Comparison of ENCODE assay signal across 1 cellular context in the genomic region with DNA sequence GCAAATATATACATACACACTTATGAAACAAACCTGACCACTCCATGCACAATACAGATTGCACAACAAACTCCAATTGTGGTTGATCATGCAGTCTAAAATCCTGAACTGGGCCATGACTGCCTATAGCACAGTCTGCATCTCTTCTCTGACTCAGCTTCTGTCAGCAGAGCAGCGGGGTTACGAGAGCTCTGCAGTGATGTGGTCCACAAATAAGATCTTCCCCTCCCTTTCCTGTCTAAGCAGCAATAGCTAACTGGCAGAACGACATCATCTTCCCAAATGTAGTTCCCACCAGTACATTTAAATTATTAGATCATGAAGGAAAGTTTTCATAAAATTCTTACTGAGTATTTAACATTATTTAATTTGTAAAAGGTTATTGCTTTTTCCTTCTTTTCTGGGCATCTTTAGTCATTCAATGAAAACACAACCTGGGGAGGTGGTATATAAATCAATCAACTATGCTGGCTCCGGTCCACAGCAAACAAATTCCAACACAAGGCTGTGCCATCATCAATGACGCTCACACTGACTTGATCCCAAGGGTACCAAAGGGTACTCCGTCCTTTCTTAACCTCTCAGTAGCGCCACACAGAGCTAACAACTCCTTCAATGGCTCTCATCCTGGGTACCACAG.
TF ChIP-seq lines count a peak whose summit lies in the region.

No MANE protein-coding gene starts in this region.

TF ChIP-seq in HEK293, 187 proteins besides CTCF, POLR2A, EP300 and RAD21 (continued from another document and continues in another):
- TF ChIP-seq ZNF266 (tag by site-specific recombination; IDR thresholded peaks at IDR 0.05; ENCODE audit: low read depth) (no peak), ZNF830 (tag by site-specific recombination; IDR thresholded peaks at IDR 0.05; ENCODE audit: low read depth) (no peak), REST (tag by site-specific recombination; IDR thresholded peaks at IDR 0.05) (no peak), ZBTB8A (tag by site-specific recombination; IDR thresholded peaks at IDR 0.05) (no peak), PRDM2 (tag by site-specific recombination; IDR thresholded peaks at IDR 0.05; ENCODE audit: borderline replicate concordance) (no peak), ZNF837 (tag by site-specific recombination; IDR thresholded peaks at IDR 0.05) (no peak), ZNF555 (tag by site-specific recombination; conservative IDR thresholded peaks at IDR 0.05) (no peak), SP2 (tag by site-specific recombination; IDR thresholded peaks at IDR 0.05) (no peak), ZNF624 (tag by site-specific recombination; IDR thresholded peaks at IDR 0.05) (no peak), ZNF707 (tag by site-specific recombination; IDR thresholded peaks at IDR 0.05) (no peak), ZBTB6 (tag by site-specific recombination; IDR thresholded peaks at IDR 0.05) (no peak), ZNF169 (tag by site-specific recombination; IDR thresholded peaks at IDR 0.05) (no peak), ZBTB49 (tag by site-specific recombination; IDR thresholded peaks at IDR 0.05; ENCODE audit: low read depth) (no peak), ZNF350 (tag by site-specific recombination; IDR thresholded peaks at IDR 0.05) (no peak), ZNF776 (tag by site-specific recombination; IDR thresholded peaks at IDR 0.05; ENCODE audit: borderline replicate concordance) (no peak), GLIS2 (tag by site-specific recombination; IDR thresholded peaks at IDR 0.05) (no peak), GLIS1 (tag by site-specific recombination; IDR thresholded peaks at IDR 0.05) (peak; percentile 30; the same call in 1 of the 2 replicates), ZNF580 (tag by site-specific recombination; IDR thresholded peaks at IDR 0.05) (no peak), ZNF223 (tag by site-specific recombination; IDR thresholded peaks at IDR 0.05) (no peak), ZNF473 (tag by site-specific recombination; IDR thresholded peaks at IDR 0.05) (no peak), WT1 (tag by site-specific recombination; IDR thresholded peaks at IDR 0.05) (peak; percentile 64), MZF1 (tag by site-specific recombination; IDR thresholded peaks at IDR 0.05; ENCODE audit: borderline replicate concordance) (peak; percentile 39; the same call in 1 of the 2 replicates), ZSCAN23 (tag by site-specific recombination; IDR thresholded peaks at IDR 0.05) (no peak), ZNF664 (tag by site-specific recombination; IDR thresholded peaks at IDR 0.05) (no peak)
- TF ChIP-seq, protein P1, sequence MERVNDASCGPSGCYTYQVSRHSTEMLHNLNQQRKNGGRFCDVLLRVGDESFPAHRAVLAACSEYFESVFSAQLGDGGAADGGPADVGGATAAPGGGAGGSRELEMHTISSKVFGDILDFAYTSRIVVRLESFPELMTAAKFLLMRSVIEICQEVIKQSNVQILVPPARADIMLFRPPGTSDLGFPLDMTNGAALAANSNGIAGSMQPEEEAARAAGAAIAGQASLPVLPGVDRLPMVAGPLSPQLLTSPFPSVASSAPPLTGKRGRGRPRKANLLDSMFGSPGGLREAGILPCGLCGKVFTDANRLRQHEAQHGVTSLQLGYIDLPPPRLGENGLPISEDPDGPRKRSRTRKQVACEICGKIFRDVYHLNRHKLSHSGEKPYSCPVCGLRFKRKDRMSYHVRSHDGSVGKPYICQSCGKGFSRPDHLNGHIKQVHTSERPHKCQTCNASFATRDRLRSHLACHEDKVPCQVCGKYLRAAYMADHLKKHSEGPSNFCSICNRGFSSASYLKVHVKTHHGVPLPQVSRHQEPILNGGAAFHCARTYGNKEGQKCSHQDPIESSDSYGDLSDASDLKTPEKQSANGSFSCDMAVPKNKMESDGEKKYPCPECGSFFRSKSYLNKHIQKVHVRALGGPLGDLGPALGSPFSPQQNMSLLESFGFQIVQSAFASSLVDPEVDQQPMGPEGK (tag by site-specific recombination; IDR thresholded peaks at IDR 0.05): peak; percentile 29; the same call in 1 of the 2 replicates
- TF ChIP-seq, protein P2, sequence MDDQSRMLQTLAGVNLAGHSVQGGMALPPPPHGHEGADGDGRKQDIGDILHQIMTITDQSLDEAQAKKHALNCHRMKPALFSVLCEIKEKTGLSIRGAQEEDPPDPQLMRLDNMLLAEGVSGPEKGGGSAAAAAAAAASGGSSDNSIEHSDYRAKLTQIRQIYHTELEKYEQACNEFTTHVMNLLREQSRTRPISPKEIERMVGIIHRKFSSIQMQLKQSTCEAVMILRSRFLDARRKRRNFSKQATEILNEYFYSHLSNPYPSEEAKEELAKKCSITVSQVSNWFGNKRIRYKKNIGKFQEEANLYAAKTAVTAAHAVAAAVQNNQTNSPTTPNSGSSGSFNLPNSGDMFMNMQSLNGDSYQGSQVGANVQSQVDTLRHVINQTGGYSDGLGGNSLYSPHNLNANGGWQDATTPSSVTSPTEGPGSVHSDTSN (CRISPR knock-in tag; IDR thresholded peaks at IDR 0.05): no peak
- TF ChIP-seq, protein P3, sequence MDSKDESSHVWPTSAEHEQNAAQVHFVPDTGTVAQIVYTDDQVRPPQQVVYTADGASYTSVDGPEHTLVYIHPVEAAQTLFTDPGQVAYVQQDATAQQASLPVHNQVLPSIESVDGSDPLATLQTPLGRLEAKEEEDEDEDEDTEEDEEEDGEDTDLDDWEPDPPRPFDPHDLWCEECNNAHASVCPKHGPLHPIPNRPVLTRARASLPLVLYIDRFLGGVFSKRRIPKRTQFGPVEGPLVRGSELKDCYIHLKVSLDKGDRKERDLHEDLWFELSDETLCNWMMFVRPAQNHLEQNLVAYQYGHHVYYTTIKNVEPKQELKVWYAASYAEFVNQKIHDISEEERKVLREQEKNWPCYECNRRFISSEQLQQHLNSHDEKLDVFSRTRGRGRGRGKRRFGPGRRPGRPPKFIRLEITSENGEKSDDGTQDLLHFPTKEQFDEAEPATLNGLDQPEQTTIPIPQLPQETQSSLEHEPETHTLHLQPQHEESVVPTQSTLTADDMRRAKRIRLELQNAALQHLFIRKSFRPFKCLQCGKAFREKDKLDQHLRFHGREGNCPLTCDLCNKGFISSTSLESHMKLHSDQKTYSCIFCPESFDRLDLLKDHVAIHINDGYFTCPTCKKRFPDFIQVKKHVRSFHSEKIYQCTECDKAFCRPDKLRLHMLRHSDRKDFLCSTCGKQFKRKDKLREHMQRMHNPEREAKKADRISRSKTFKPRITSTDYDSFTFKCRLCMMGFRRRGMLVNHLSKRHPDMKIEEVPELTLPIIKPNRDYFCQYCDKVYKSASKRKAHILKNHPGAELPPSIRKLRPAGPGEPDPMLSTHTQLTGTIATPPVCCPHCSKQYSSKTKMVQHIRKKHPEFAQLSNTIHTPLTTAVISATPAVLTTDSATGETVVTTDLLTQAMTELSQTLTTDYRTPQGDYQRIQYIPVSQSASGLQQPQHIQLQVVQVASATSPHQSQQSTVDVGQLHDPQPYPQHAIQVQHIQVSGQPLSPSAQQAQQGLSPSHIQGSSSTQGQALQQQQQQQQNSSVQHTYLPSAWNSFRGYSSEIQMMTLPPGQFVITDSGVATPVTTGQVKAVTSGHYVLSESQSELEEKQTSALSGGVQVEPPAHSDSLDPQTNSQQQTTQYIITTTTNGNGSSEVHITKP (tag by site-specific recombination; IDR thresholded peaks at IDR 0.05): peak; percentile 64; the same call in 1 of the 2 replicates
- TF ChIP-seq, protein P4, sequence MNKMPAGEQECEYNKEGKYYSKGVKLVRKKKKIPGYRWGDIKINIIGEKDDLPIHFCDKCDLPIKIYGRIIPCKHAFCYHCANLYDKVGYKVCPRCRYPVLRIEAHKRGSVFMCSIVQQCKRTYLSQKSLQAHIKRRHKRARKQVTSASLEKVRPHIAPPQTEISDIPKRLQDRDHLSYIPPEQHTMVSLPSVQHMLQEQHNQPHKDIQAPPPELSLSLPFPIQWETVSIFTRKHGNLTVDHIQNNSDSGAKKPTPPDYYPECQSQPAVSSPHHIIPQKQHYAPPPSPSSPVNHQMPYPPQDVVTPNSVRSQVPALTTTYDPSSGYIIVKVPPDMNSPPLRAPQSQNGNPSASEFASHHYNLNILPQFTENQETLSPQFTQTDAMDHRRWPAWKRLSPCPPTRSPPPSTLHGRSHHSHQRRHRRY (tag by site-specific recombination; IDR thresholded peaks at IDR 0.05): no peak
